In the genomic region with DNA sequence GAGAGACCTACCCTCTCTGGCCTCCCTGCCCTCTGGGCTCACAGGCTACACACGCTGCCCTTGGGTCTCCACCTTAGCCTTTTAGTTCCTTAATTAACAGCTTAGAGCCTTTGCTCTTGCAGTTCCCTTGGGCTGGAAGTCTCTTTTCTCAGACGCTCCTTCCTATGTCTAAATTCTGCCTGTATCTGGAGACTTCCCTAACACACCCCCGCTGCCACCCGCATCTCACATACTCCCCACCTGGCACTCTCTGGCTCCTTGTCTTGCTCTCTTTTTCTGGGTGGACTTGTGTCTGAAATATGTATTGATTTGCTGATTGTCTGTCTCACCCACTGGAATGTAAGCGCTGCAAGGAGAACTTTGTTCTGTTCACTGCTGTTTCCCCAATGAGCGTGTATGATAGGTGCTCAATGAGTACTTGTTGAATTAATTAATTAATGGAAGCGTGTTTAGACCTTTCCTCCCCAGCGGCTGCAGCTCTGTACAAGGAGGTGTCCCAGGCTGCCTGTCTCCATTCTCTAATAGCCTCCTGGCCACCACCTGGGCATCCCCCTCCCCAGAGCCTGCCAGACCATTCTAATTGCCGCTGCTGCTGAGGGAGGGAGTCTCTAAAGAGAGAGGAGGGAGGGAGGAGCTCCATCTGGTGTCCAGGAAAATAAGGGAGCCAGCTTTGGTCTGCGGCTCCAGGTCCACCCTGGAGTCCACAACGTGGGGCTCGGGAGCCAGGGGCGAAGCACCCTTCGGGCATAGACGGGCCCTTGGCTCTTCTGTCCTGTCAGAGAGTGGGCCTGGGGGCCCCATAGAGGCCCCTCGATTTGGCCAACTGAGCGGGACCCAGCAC, we compare ENCODE assay signal across 11 cellular contexts.
A peak's percentile ranks its signal among the peaks of the same experiment; 100 is the strongest.
DNase-seq lines count a peak whose midpoint lies in the region; ATAC-seq, FAIRE-seq and TF ChIP-seq lines count a peak whose summit lies in the region.
"Had no signal": no experiment of that assay in that cellular context is flagged by ENCODE, and none has a peak within 500 bp of the region (broad histone marks: within the 10 kb centered on the region; RNA-seq: fewer than 3 reads in every experiment).

No MANE protein-coding gene starts in this region.

- H3K27me3 ChIP-seq in HUES6 (ENCODE audit: control insufficient read depth, insufficient read depth, low read length) (peaks cover 30% of the 10 kb centered on the region), K562 (ENCODE audit: control insufficient read depth in 2 of 2, insufficient read depth in 2 of 2, low read length in 2 of 2) (peaks cover 63 to 78% of the 10 kb centered on the region in 2 experiments), iPS-20b (ENCODE audit: insufficient read depth, low read length) (peaks cover 81% of the 10 kb centered on the region), smooth muscle cell (ENCODE audit: low read depth) (peaks cover 60% of the 10 kb centered on the region), testis (no peaks in the 10 kb centered on the region)

- intact Hi-C loops in K562 (cut with micrococcal nuclease) (loop anchor here (1.0 kb wide), 1 partner anchor 122 kb away; no protein-coding TSS in a partner anchor), testis (cut with DNase I; ENCODE audit: low total_unique reads) (no loop called here)

- TF ChIP-seq POLR2A in K562 (conservative IDR thresholded peaks at IDR 0.05) = no peak
- TF ChIP-seq POLR2A in testis (IDR thresholded peaks at IDR 0.05) = no peak

- H3K4me1 ChIP-seq in HUES6 (ENCODE audit: control insufficient read depth, insufficient read depth, low read length) (peaks cover 26% of the 10 kb centered on the region), K562 (replicated peaks in 1 of 2; ENCODE audit: control insufficient read depth in 2 of 2, insufficient read depth in 2 of 2, low read length in 2 of 2) (no peaks in the 10 kb centered on the region), iPS-20b (ENCODE audit: insufficient read depth, low read length) (peaks cover 32% of the 10 kb centered on the region), smooth muscle cell (ENCODE audit: low read depth) (peaks cover 15% of the 10 kb centered on the region), testis (no peaks in the 10 kb centered on the region)

- no peaks in the 10 kb centered on the region for H3K9me3 Mint-ChIP-seq in stimulated activated memory B cell treated with anti-CD40 and anti-IgM and Interleukin-4, amounts not matched to agents 10 μg/mL and 1 μg/mL and 100 μg/mL, for 72 hours
- H3K9me3 Mint-ChIP-seq: stimulated activated naive CD8-positive, alpha-beta T cell treated with anti-CD3 and anti-CD28 coated beads, Interleukin-15, Interleukin-2, amounts not matched to agents 100 ng/mL and 50 ng/mL, for 24 hours had no signal

- DNase-seq in K562 (ENCODE audit: extremely low read depth in 1 of 4, low spot score in 3 of 4) (peak in 3 of 4 experiments; percentile 37 to 49 (median 44)), smooth muscle cell (lab: John Stamatoyannopoulos, UW; ENCODE audit: unreplicated experiment) (no peak), KBM-7 (no peak), testis (no peak)
- DNase-seq: mucosa of descending colon, NCI-H1436 treated with DMSO at 0.1 percent for 48 hours had no signal

- ATAC-seq in K562 = peak; percentile 84
- no peak for ATAC-seq in stimulated activated memory B cell treated with anti-CD40 and anti-IgM and Interleukin-4, amounts not matched to agents 10 μg/mL and 1 μg/mL and 100 μg/mL, for 72 hours
- ATAC-seq in activated CD4-positive, CD25-positive, alpha-beta regulatory T cell treated with anti-CD3 and anti-CD28 coated beads, Interleukin-2, amount 50 U/mL, for 24 hours = no peak
- ATAC-seq: mucosa of descending colon had no signal

- in situ Hi-C loops in K562 (cut with MboI) = no loop called here
- in situ Hi-C loops in KBM-7 (cut with MboI; ENCODE audit: low pct_unique_long_range_greater_than_20kb, low sequenced_read_pairs) = no loop called here

- peak overlapping the region; percentile 59 for H3K4me3 ChIP-seq in HUES6 (ENCODE audit: low read depth, low read length)
- no peak overlapping the region for H3K4me3 ChIP-seq in K562
- peak overlapping the region; percentile 67 for H3K4me3 ChIP-seq in iPS-20b (ENCODE audit: low read length)
- H3K4me3 ChIP-seq in smooth muscle cell = peak overlapping the region; percentile 25
- H3K4me3 ChIP-seq in testis = no peak overlapping the region
- H3K4me3 ChIP-seq: mucosa of descending colon had no signal

- H3K79me2 ChIP-seq in K562 (ENCODE audit: control insufficient read depth, insufficient read depth, low read length) = no peaks in the 10 kb centered on the region
- H3K79me2 ChIP-seq in smooth muscle cell (ENCODE audit: low read depth) = no peaks in the 10 kb centered on the region

- TF ChIP-seq EP300 in K562 (IDR thresholded peaks at IDR 0.05; ENCODE audit: low read length) = no peak

- no peaks in the 10 kb centered on the region for H3K27me3 Mint-ChIP-seq in stimulated activated memory B cell treated with anti-CD40 and anti-IgM and Interleukin-4, amounts not matched to agents 10 μg/mL and 1 μg/mL and 100 μg/mL, for 72 hours
- H3K27me3 Mint-ChIP-seq: stimulated activated naive CD8-positive, alpha-beta T cell treated with anti-CD3 and anti-CD28 coated beads, Interleukin-15, Interleukin-2, amounts not matched to agents 100 ng/mL and 50 ng/mL, for 24 hours had no signal

- CTCF ChIA-PET in K562 (lab: Yijun Ruan, JAX; ENCODE audit: low intra/inter-chr PET ratio) = interaction anchor here (1.7 kb wide), 1 partner anchor 122 kb away, joined by 11 read pairs; no protein-coding TSS in a partner anchor

- 8% methylated on average over 17 of the region's 17 CpGs for WGBS in K562 (ENCODE audit: insufficient coverage, low coverage, missing lambda C conversion rate)
- 19% methylated on average over 17 of the region's 17 CpGs for WGBS in smooth muscle cell (ENCODE audit: low lambda C conversion rate)
- WGBS in testis, 2 donors = 46 to 47% methylated on average over 13 to 17 of the region's 17 CpGs

- H3K36me3 ChIP-seq in HUES6 (ENCODE audit: control insufficient read depth, insufficient read depth, low read length) = no peaks in the 10 kb centered on the region
- no peaks in the 10 kb centered on the region for H3K36me3 ChIP-seq in K562 (ENCODE audit: control insufficient read depth, insufficient read depth, low read length)
- no peaks in the 10 kb centered on the region for H3K36me3 ChIP-seq in iPS-20b (ENCODE audit: insufficient read depth, low read depth, low read length)
- H3K36me3 ChIP-seq in smooth muscle cell (ENCODE audit: low read depth) = no peaks in the 10 kb centered on the region
- no peaks in the 10 kb centered on the region for H3K36me3 ChIP-seq in testis (ENCODE audit: low read depth, missing control alignments)

- H2AFZ ChIP-seq in K562 (ENCODE audit: low read depth, low read length) = no peak overlapping the region
- peak overlapping the region; percentile 52 for H2AFZ ChIP-seq in smooth muscle cell (ENCODE audit: low read depth)

- H3K9me1 ChIP-seq in K562 (ENCODE audit: control insufficient read depth, insufficient read depth, low read length) = no peaks in the 10 kb centered on the region

- peak; percentile 64 for FAIRE-seq in K562 (lab: Jason Lieb, UNC)

- no peaks in the 10 kb centered on the region for H3K36me3 Mint-ChIP-seq in stimulated activated memory B cell treated with anti-CD40 and anti-IgM and Interleukin-4, amounts not matched to agents 10 μg/mL and 1 μg/mL and 100 μg/mL, for 72 hours

- H3F3A ChIP-seq in smooth muscle cell (ENCODE audit: low read depth) = no peaks in the 10 kb centered on the region

- H4K20me1 ChIP-seq in K562 (replicated peaks; ENCODE audit: control insufficient read depth, insufficient read depth, low read length) = 0 out of 2 replicates have a peak, but pooled peaks cover 4% of the 10 kb centered on the region
- no peaks in the 10 kb centered on the region for H4K20me1 ChIP-seq in smooth muscle cell (ENCODE audit: low read depth)

- H3K9ac ChIP-seq in HUES6 (ENCODE audit: low read length) (peak overlapping the region; percentile 32), K562 (ENCODE audit: insufficient read depth in 1 of 2, low read depth in 2 of 2, low read length in 2 of 2) (0 out of 4 replicates have a peak overlapping the region, but pooled peaks of 1 of the 2 experiments have one; percentile 8), iPS-20b (ENCODE audit: low read depth, low read length) (no peak overlapping the region; the same call in 1 of the 2 replicates), smooth muscle cell (ENCODE audit: low read depth) (no peak overlapping the region)

- no peak overlapping the region for H3K27ac ChIP-seq in HUES6 (ENCODE audit: low read depth, low read length)
- H3K27ac ChIP-seq in K562 (ENCODE audit: extremely low read depth, low read depth, low read length) = no peak overlapping the region
- H3K27ac ChIP-seq in iPS-20b (ENCODE audit: low read length) = no peak overlapping the region
- no peak overlapping the region for H3K27ac ChIP-seq in smooth muscle cell (ENCODE audit: low read depth)
- H3K27ac ChIP-seq in testis = no peak overlapping the region

- TF ChIP-seq CTCF in K562 (IDR thresholded peaks at IDR 0.05 in 2 of 3, conservative IDR thresholded peaks at IDR 0.05 in 1 of 3; ENCODE audit: insufficient read depth in 2 of 3, low read depth in 1 of 3, low read length in 3 of 3) (peak; percentile 49 to 69 (median 67)), smooth muscle cell (IDR thresholded peaks at IDR 0.05; ENCODE audit: borderline replicate concordance, insufficient read depth, poor library complexity, severe bottlenecking) (peak; percentile 38), testis (IDR thresholded peaks at IDR 0.05) (no peak)

- H3K4me2 ChIP-seq in K562 (ENCODE audit: insufficient read depth, low read length) (no peak overlapping the region), smooth muscle cell (peak overlapping the region; percentile 75)

- POLR2A ChIA-PET in K562 (lab: Yijun Ruan, JAX) = interaction anchor here (0.6 to 1.6 kb wide), 6 partner anchors 10 to 1801 kb away, joined by 3 to 4 read pairs (median 3); no protein-coding TSS in a partner anchor

- TF ChIP-seq RAD21 in K562 (CRISPR knock-in tag; conservative IDR thresholded peaks at IDR 0.05 in 1 of 2, IDR thresholded peaks at IDR 0.05 in 1 of 2) = peak; percentile 29 to 60

- H3K27ac Mint-ChIP-seq in stimulated activated memory B cell treated with anti-CD40 and anti-IgM and Interleukin-4, amounts not matched to agents 10 μg/mL and 1 μg/mL and 100 μg/mL, for 72 hours = no peak overlapping the region
- H3K27ac Mint-ChIP-seq: stimulated activated naive CD8-positive, alpha-beta T cell treated with anti-CD3 and anti-CD28 coated beads, Interleukin-15, Interleukin-2, amounts not matched to agents 100 ng/mL and 50 ng/mL, for 24 hours had no signal

- no peaks in the 10 kb centered on the region for H3K9me3 ChIP-seq in HUES6 (ENCODE audit: control insufficient read depth, insufficient read depth, low read depth, low read length)
- H3K9me3 ChIP-seq in K562 (replicated peaks; ENCODE audit: control insufficient read depth, insufficient read depth, low read depth, low read length) = peaks cover 3% of the 10 kb centered on the region
- H3K9me3 ChIP-seq in iPS-20b (ENCODE audit: insufficient read depth, low read depth, low read length) = no peaks in the 10 kb centered on the region
- no peaks in the 10 kb centered on the region for H3K9me3 ChIP-seq in smooth muscle cell (replicated peaks; ENCODE audit: low read depth)
- no peaks in the 10 kb centered on the region for H3K9me3 ChIP-seq in testis
- H3K9me3 ChIP-seq: mucosa of descending colon had no signal

- H3K4me1 Mint-ChIP-seq in stimulated activated memory B cell treated with anti-CD40 and anti-IgM and Interleukin-4, amounts not matched to agents 10 μg/mL and 1 μg/mL and 100 μg/mL, for 72 hours = peaks cover 6% of the 10 kb centered on the region

- BruUV-seq in K562 (replicated peaks; lab: Mats Ljungman, UMichigan) = no TSS peak

- H3K4me3 Mint-ChIP-seq in stimulated activated memory B cell treated with anti-CD40 and anti-IgM and Interleukin-4, amounts not matched to agents 10 μg/mL and 1 μg/mL and 100 μg/mL, for 72 hours = no peak overlapping the region
- H3K4me3 Mint-ChIP-seq: stimulated activated naive CD8-positive, alpha-beta T cell treated with anti-CD3 and anti-CD28 coated beads, Interleukin-15, Interleukin-2, amounts not matched to agents 100 ng/mL and 50 ng/mL, for 24 hours had no signal

Comparison
In these comparisons a context has a peak if more than half of its experiments do, and no peak if none do; other contexts are left out.
1. H3K4me3 ChIP-seq: peak in HUES6 (single experiment), iPS-20b (single experiment) and smooth muscle cell (single experiment); none in K562 (single experiment) and testis (0 of 2).
2. DNase-seq: peak in K562 (3 of 4); none in smooth muscle cell (single experiment), KBM-7 (single experiment) and testis (single experiment).
3. CTCF ChIP-seq: peak in K562 (3 of 3) and smooth muscle cell (single experiment); none in testis (0 of 3).